ENCODE assay signal across 8 cellular contexts in genomic region chr6:13427838-13428527, GRCh38. TPM values are rescaled to one million over a fixed set of nuclear protein-coding genes. Genes with fewer than 3 reads are reported as not detected.
DNase-seq lines count a peak whose midpoint lies in the region; ATAC-seq and TF ChIP-seq lines count a peak whose summit lies in the region.

No MANE protein-coding gene starts in this region.

- H3K4me1 Mint-ChIP-seq in activated naive CD4-positive, alpha-beta T cell treated with anti-CD3 and anti-CD28 coated beads, Interleukin-2, amount 50 U/mL, for 24 hours = peaks cover 74% of the 10 kb centered on the region
- H3K4me1 Mint-ChIP-seq in progenitor cell of endocrine pancreas (ENCODE audit: low read depth) = no peaks in the 10 kb centered on the region

- intact Hi-C loops in OCI-LY7 (cut with micrococcal nuclease; ENCODE audit: unreplicated experiment) = loop anchor here (1.0 to 2.0 kb wide), 4 partner anchors 31 to 167 kb away; partner anchors contain the start of gene GFOD1

- no peaks in the 10 kb centered on the region for H3K27me3 Mint-ChIP-seq in activated naive CD4-positive, alpha-beta T cell treated with anti-CD3 and anti-CD28 coated beads, Interleukin-2, amount 50 U/mL, for 24 hours
- peaks cover 29% of the 10 kb centered on the region for H3K27me3 Mint-ChIP-seq in progenitor cell of endocrine pancreas

- peaks cover 24% of the 10 kb centered on the region; the same call in 1 of the 2 replicates for H3K79me2 ChIP-seq in OCI-LY7 (ENCODE audit: insufficient read depth, low read depth, low read length)

- TF ChIP-seq CTCF in OCI-LY7 (conservative IDR thresholded peaks at IDR 0.05; ENCODE audit: low read length) (peak; percentile 62), progenitor cell of endocrine pancreas (IDR thresholded peaks at IDR 0.05; ENCODE audit: unreplicated experiment) (peak; percentile 18)

- ATAC-seq in GM18499 (IDR thresholded peaks at IDR 0.05; ENCODE audit: insufficient read depth, unreplicated experiment) (peak; percentile 44), HG02642 (IDR thresholded peaks at IDR 0.05; ENCODE audit: poor library complexity, unreplicated experiment) (peak; percentile 72)

- H3K4me3 Mint-ChIP-seq in activated naive CD4-positive, alpha-beta T cell treated with anti-CD3 and anti-CD28 coated beads, Interleukin-2, amount 50 U/mL, for 24 hours = peak overlapping the region; percentile 77
- no peak overlapping the region for H3K4me3 Mint-ChIP-seq in progenitor cell of endocrine pancreas (ENCODE audit: low read depth)

- H3K27ac Mint-ChIP-seq in activated naive CD4-positive, alpha-beta T cell treated with anti-CD3 and anti-CD28 coated beads, Interleukin-2, amount 50 U/mL, for 24 hours = peak overlapping the region; percentile 91
- H3K27ac Mint-ChIP-seq in progenitor cell of endocrine pancreas = no peak overlapping the region

- H3K9me3 ChIP-seq in OCI-LY7 (ENCODE audit: low read length) = no peaks in the 10 kb centered on the region

- peak overlapping the region; percentile 15 for H3K27ac ChIP-seq in OCI-LY7 (ENCODE audit: low read depth, low read length, poor library complexity, severe bottlenecking)

- H3K4me2 ChIP-seq in OCI-LY7 (ENCODE audit: low read length) = peak overlapping the region; percentile 69

- H3K36me3 Mint-ChIP-seq in activated naive CD4-positive, alpha-beta T cell treated with anti-CD3 and anti-CD28 coated beads, Interleukin-2, amount 50 U/mL, for 24 hours = no peaks in the 10 kb centered on the region
- H3K36me3 Mint-ChIP-seq in progenitor cell of endocrine pancreas (ENCODE audit: insufficient read depth) = no peaks in the 10 kb centered on the region

- H4K20me1 ChIP-seq in OCI-LY7 (ENCODE audit: insufficient read depth, low read length) = 0 out of 2 replicates have a peak, but pooled peaks cover 10% of the 10 kb centered on the region

- DNase-seq in OCI-LY7 (ENCODE audit: low spot score) (peak; percentile 72), progenitor cell of endocrine pancreas (ENCODE audit: low spot score, unreplicated experiment) (no peak), NCI-H146 treated with DMSO at 0.1 percent for 48 hours (lab: John Stamatoyannopoulos, UW; ENCODE audit: unreplicated experiment) (no peak), SHP77 treated with DMSO at 0.1 percent for 48 hours (lab: John Stamatoyannopoulos, UW) (no peak), cerebellar cortex (ENCODE audit: low spot score) (no peak)

- peak overlapping the region; percentile 6 for H3K4me3 ChIP-seq in OCI-LY7 (ENCODE audit: low read depth, low read length, poor library complexity, severe bottlenecking)

- CTCF ChIA-PET in OCI-LY7 (lab: Charles Lee; ENCODE audit: unreplicated experiment) = interaction anchor here (0.8 to 1.0 kb wide), 2 partner anchors 16 to 32 kb away, joined by 3 to 4 read pairs; no protein-coding TSS in a partner anchor

- H3K9me2 ChIP-seq in OCI-LY7 (ENCODE audit: insufficient read depth, low read length) = no peaks in the 10 kb centered on the region

- peak overlapping the region; percentile 11; the same call in 1 of the 2 replicates for H2AFZ ChIP-seq in OCI-LY7 (ENCODE audit: low read length)

- POLR2A ChIA-PET in OCI-LY7 (lab: Charles Lee) = interaction anchor here (0.8 to 2.6 kb wide), 10 partner anchors 8 to 104 kb away, joined by 3 to 8 read pairs (median 4); no protein-coding TSS in a partner anchor

- H3K9me3 Mint-ChIP-seq in activated naive CD4-positive, alpha-beta T cell treated with anti-CD3 and anti-CD28 coated beads, Interleukin-2, amount 50 U/mL, for 24 hours = no peaks in the 10 kb centered on the region
- H3K9me3 Mint-ChIP-seq in progenitor cell of endocrine pancreas (ENCODE audit: low read depth) = no peaks in the 10 kb centered on the region

- H3K36me3 ChIP-seq in OCI-LY7 (ENCODE audit: insufficient read depth, low read length) = no peaks in the 10 kb centered on the region

- H3K4me1 ChIP-seq in OCI-LY7 (ENCODE audit: insufficient read depth, low read length, poor library complexity, severe bottlenecking) = peaks cover 61% of the 10 kb centered on the region

- no TSS peak for BruUV-seq in OCI-LY7 (replicated peaks; lab: Mats Ljungman, UMichigan)

RNA-seq across cellular contexts. Expression of gene GFOD1, which starts 59.4 kb away (rescaled TPM):
- total RNA-seq in OCI-LY7 (2014; rRNA removed; shearing (Covaris generic)) = 19.7 and 22.6 TPM in 2 replicates
- 34.4 and 35.0 TPM in 2 replicates for total RNA-seq in OCI-LY7 (2022)
- total RNA-seq in progenitor cell of endocrine pancreas = 0.81 and 0.98 TPM in 2 replicates

Comparison
In these comparisons a context has a peak if more than half of its experiments do, and no peak if none do; other contexts are left out.
1. RNA of gene GFOD1, which starts 59.4 kb away (total RNA-seq): 19.7 to 35.0 TPM in OCI-LY7; 0.81 to 0.98 TPM in progenitor cell of endocrine pancreas; every median in the first group is over 10 times any median in the second.